14 cellular contexts compared by ENCODE assay signal in the genomic region with DNA sequence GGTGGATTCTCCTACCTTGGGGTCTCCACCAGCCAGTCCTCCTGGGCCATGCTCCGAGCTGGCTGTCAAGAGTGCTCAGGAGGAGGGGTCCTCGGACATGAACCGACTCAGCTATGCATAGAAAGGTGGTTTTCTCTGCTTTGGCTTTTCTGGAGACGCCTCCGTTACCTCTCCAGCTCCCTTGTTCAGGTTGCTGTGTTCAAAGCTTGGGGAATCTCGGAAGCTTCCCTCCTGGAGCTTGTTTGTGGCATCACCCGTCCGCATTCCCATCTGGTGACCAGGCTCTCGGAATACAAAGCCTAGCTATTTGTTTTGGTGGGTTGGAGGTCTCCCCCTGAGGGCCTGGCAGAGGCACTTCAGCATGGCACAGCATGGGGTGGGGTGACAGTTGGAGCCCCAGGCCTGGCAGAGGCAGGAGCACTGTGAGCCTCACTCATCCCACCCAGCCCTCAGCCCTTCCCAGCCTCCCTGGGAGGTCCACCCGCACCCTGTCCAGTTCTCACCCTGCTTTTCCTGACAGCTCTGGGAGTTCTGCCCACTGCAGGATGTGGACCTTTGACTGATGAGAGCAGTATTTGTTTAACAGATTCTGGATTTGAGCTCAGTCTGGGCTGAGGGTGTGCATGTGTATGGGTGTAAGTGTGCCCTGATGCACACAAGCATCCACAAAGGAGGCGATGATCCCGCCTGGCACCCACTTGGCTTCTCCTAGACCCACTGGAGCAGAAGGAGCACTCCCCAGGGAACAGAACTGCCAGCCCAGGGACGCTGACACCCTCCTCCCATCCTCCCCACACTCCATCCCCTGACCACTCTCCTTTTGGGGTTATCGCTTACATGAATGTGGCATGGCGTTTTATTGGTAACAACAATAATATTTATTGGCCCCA.
DNase-seq lines count a peak whose midpoint lies in the region; ATAC-seq, FAIRE-seq and TF ChIP-seq lines count a peak whose summit lies in the region.
"Had no signal": no experiment of that assay in that cellular context is flagged by ENCODE, and none has a peak within 500 bp of the region (broad histone marks: within the 10 kb centered on the region; RNA-seq: fewer than 3 reads in every experiment).

No MANE protein-coding gene starts in this region.

- no peak overlapping the region for H2AK5ac ChIP-seq in H1 (ENCODE audit: low read depth, low read length)

- no peak for FAIRE-seq in H1 (lab: Jason Lieb, UNC)
- no peak for FAIRE-seq in pancreas (lab: Jason Lieb, UNC)
- FAIRE-seq: endothelial cell of umbilical vein had no signal

- H3K36me3 ChIP-seq in H1 (ENCODE audit: control insufficient read depth in 2 of 4, insufficient read depth in 4 of 4, low read length in 3 of 4) (no peaks in the 10 kb centered on the region), pancreas (no peaks in the 10 kb centered on the region)
- H3K36me3 ChIP-seq: prostate gland, thyroid gland had no signal

- no peak for TF ChIP-seq RAD21 in H1 (IDR thresholded peaks at IDR 0.05 in 1 of 2, conservative IDR thresholded peaks at IDR 0.05 in 1 of 2; ENCODE audit: low read depth in 2 of 2, low read length in 2 of 2)

- WGBS in H1 (ENCODE audit: extremely low coverage in 1 of 2, insufficient coverage in 1 of 2, insufficient read length in 1 of 2, insufficient replicate concordance in 2 of 2, low coverage in 1 of 2, low lambda C conversion rate in 2 of 2, missing lambda C conversion rate in 1 of 2), 2 experiments = 91% methylated on average over 14 of the region's 15 CpGs; no CpG with 5 or more reads in 1 of the 2 experiments
- 62 to 63% methylated on average over 15 of the region's 15 CpGs for WGBS in pancreas, 2 donors

- H2BK12ac ChIP-seq in H1 (ENCODE audit: low read depth, low read length) = peak overlapping the region; percentile 17; the same call in 1 of the 2 replicates

- intact Hi-C loops in pancreas (cut with DNase I) = no loop called here

- H3K4me2 ChIP-seq in H1 (ENCODE audit: insufficient read depth in 1 of 2, low read depth in 2 of 2, low read length in 2 of 2) = no peak overlapping the region

- H2BK5ac ChIP-seq in H1 (ENCODE audit: low read depth, low read length) = no peak overlapping the region

- no peaks in the 10 kb centered on the region for H4K20me1 ChIP-seq in H1 (replicated peaks in 1 of 2; ENCODE audit: control insufficient read depth in 1 of 2, insufficient read depth in 2 of 2, low read length in 2 of 2)

- H3K27me3 ChIP-seq in H1 (replicated peaks in 1 of 4; ENCODE audit: control insufficient read depth in 3 of 4, extremely low read depth in 1 of 4, insufficient read depth in 3 of 4, low read length in 3 of 4) = no peaks in the 10 kb centered on the region
- no peaks in the 10 kb centered on the region for H3K27me3 ChIP-seq in pancreas
- H3K27me3 ChIP-seq: thyroid gland had no signal

- no peak overlapping the region for H3K23ac ChIP-seq in H1 (ENCODE audit: insufficient read length)

- H3K4me3 ChIP-seq in H1 (ENCODE audit: extremely low read depth in 1 of 4, insufficient read depth in 2 of 4, low read depth in 3 of 4, low read length in 4 of 4) (no peak overlapping the region), pancreas (peak overlapping the region in 1 of 4 donors; percentile 19)
- H3K4me3 ChIP-seq: prostate gland, thyroid gland had no signal

- DNase-seq in Daoy (ENCODE audit: low read depth) = peak; percentile 53
- peak; percentile 74 for DNase-seq in M059J (ENCODE audit: low read depth)
- no peak for DNase-seq in H1 (ENCODE audit: low read depth in 1 of 2, low spot score in 2 of 2)
- peak; percentile 39 to 74 (median 68) for DNase-seq in pancreas
- DNase-seq in occipital lobe (lab: John Stamatoyannopoulos, UW) = no peak
- no peak for DNase-seq in anterior cingulate cortex (lab: John Stamatoyannopoulos, UW)
- DNase-seq in CD1c-positive myeloid dendritic cell (ENCODE audit: extremely low spot score) = no peak
- DNase-seq in NCI-H1092 treated with DMSO at 0.1 percent for 48 hours (lab: John Stamatoyannopoulos, UW) = no peak
- DNase-seq: CD8-positive, alpha-beta T cell; NCI-H345; SW 1271; thyroid gland had no signal

- TF ChIP-seq EP300 in H1 (IDR thresholded peaks at IDR 0.05; ENCODE audit: borderline replicate concordance in 1 of 2, low read depth in 2 of 2, low read length in 2 of 2) = no peak

- no peak for TF ChIP-seq CTCF in H1 (IDR thresholded peaks at IDR 0.05; ENCODE audit: control extremely low read depth in 1 of 3, insufficient read depth in 1 of 3, low read depth in 1 of 3, low read length in 3 of 3)
- TF ChIP-seq CTCF in pancreas (IDR thresholded peaks at IDR 0.05) = no peak

- H2BK15ac ChIP-seq in H1 (ENCODE audit: low read length) = no peak overlapping the region

- peaks cover 0 to 7% of the 10 kb centered on the region in 2 experiments; a peak in 1 of 4 replicates for H3K9me3 ChIP-seq in H1 (ENCODE audit: insufficient read depth in 2 of 2, low read depth in 1 of 2, low read length in 1 of 2)
- no peaks in the 10 kb centered on the region for H3K9me3 ChIP-seq in pancreas
- H3K9me3 ChIP-seq: prostate gland, thyroid gland had no signal

- no peaks in the 10 kb centered on the region for H3K79me2 ChIP-seq in H1 (ENCODE audit: control insufficient read depth in 1 of 2, insufficient read depth in 2 of 2, low read length in 2 of 2)

- no peak overlapping the region for H2AFZ ChIP-seq in H1 (ENCODE audit: low read length)

- no peaks in the 10 kb centered on the region for H3K23me2 ChIP-seq in H1 (ENCODE audit: low read depth, low read length)

- no peak overlapping the region for H3K9ac ChIP-seq in H1 (replicated peaks in 1 of 4; ENCODE audit: extremely low read depth in 1 of 4, low read depth in 3 of 4, low read length in 3 of 4)

- CTCF ChIA-PET in H1 (lab: Charles Lee; ENCODE audit: partially characterized antibody) = interaction anchor here (0.6 to 1.9 kb wide), 5 partner anchors 9 to 58 kb away, joined by 3 to 7 read pairs (median 4); no protein-coding TSS in a partner anchor

- no peak overlapping the region for H3K56ac ChIP-seq in H1 (replicated peaks; ENCODE audit: insufficient read length, low read depth, low read length)

- no peaks in the 10 kb centered on the region for H3K79me1 ChIP-seq in H1 (ENCODE audit: low read depth, low read length)

- H4K8ac ChIP-seq in H1 (ENCODE audit: extremely low read depth, insufficient read depth, low read length) = no peak overlapping the region

- POLR2A ChIA-PET in H1 (lab: Charles Lee; ENCODE audit: partially characterized antibody) = interaction anchor here (0.7 kb wide), 1 partner anchor 14 kb away, joined by 3 read pairs; no protein-coding TSS in a partner anchor

- H3K4ac ChIP-seq in H1 (replicated peaks; ENCODE audit: insufficient read length, low read depth, low read length) = no peak overlapping the region

- no peak overlapping the region for H2BK120ac ChIP-seq in H1 (replicated peaks; ENCODE audit: low read depth, low read length)

- H3K27ac ChIP-seq in H1 (ENCODE audit: low read depth, low read length) (no peak overlapping the region), pancreas (peak overlapping the region; percentile 84 to 89 (median 86))
- H3K27ac ChIP-seq: prostate gland, thyroid gland had no signal

- H2BK20ac ChIP-seq in H1 (ENCODE audit: low read length) = no peak overlapping the region

- no peak overlapping the region for H3K14ac ChIP-seq in H1 (ENCODE audit: insufficient read length)

- peaks cover 0 to 9% (median 3%) of the 10 kb centered on the region in 4 experiments; a peak in 4 of 7 replicates for H3K4me1 ChIP-seq in H1 (replicated peaks in 1 of 4; ENCODE audit: control insufficient read depth in 3 of 4, insufficient read depth in 4 of 4, low read length in 3 of 4)
- H3K4me1 ChIP-seq in pancreas = no peaks in the 10 kb centered on the region
- H3K4me1 ChIP-seq: prostate gland, thyroid gland had no signal

- H3K18ac ChIP-seq in H1 (ENCODE audit: extremely low read depth, low read length) = no peak overlapping the region

- no peak for TF ChIP-seq POLR2A in H1 (IDR thresholded peaks at IDR 0.05; ENCODE audit: control extremely low read depth in 1 of 2, low read depth in 2 of 2, low read length in 2 of 2)

- ATAC-seq in pancreas = peak; percentile 76 to 84 (median 80)
- ATAC-seq: CD8-positive, alpha-beta T cell had no signal

- no peak overlapping the region for H4K5ac ChIP-seq in H1 (ENCODE audit: insufficient read length, low read depth, low read length)

- peak overlapping the region; percentile 8 for H4K91ac ChIP-seq in H1 (replicated peaks; ENCODE audit: insufficient read length, low read length)

TF ChIP-seq in H1, 55 proteins besides CTCF, POLR2A, EP300 and RAD21:
- no peak for TF ChIP-seq CBX8 (IDR thresholded peaks at IDR 0.05; ENCODE audit: borderline replicate concordance, low read depth, low read length)
- TF ChIP-seq, protein P1, sequence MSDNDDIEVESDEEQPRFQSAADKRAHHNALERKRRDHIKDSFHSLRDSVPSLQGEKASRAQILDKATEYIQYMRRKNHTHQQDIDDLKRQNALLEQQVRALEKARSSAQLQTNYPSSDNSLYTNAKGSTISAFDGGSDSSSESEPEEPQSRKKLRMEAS (IDR thresholded peaks at IDR 0.05) = no peak
- no peak for TF ChIP-seq TAF1 (IDR thresholded peaks at IDR 0.05; ENCODE audit: low read depth, low read length)

Comparison
In these comparisons a context has a peak if more than half of its experiments do, and no peak if none do; other contexts are left out.
1. DNase-seq: peak in Daoy (single experiment), M059J (single experiment) and pancreas (6 of 6); none in H1 (0 of 2), occipital lobe (single experiment), anterior cingulate cortex (0 of 58), CD1c-positive myeloid dendritic cell (single experiment) and NCI-H1092 treated with DMSO at 0.1 percent for 48 hours (single experiment).